Comparison of ENCODE assay signal across 8 cellular contexts in the genomic region with DNA sequence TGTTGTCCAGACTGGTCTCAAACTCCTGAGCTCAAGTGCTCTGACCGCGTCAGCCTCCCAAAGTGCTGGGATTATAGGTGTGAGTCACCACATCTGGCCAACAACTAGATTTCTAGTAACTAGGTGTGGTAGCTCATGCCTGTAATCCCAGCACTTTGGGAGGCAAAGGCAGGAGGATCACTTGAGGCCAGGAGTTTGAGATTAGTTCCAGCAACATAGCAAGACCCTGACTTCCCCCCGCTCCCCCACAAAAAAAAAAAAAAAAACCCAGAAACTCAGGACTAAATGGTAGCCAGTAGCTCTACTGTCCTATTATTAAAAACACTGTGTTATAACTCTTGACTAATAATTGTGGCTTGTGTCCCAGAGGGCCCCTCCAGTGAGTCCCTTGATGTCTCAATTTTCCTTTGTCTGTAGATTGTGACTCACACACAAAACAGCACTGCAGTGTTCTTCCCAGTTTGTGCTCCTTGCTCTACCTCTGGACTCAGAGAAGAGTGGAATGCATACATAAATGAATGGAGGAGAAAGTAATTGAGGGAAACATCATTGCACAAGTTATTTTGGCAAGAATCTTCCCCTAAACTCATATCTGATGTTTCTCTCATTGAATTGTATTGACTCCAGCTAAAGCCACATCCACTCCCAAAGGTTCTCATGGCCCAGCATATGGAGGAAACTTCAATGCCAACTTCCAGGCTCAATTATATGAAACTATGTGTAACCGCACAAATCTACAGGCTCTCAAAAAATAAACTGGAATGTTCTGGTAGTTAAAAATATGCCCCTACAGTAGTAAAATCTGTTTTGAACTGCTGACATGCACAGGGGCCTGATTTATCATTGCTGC. TPM values are rescaled to one million over a fixed set of nuclear protein-coding genes. Genes with fewer than 3 reads are reported as not detected.
A peak's percentile ranks its signal among the peaks of the same experiment; 100 is the strongest.
DNase-seq lines count a peak whose midpoint lies in the region; ATAC-seq and TF ChIP-seq lines count a peak whose summit lies in the region.

No MANE protein-coding gene starts in this region.

- H3K9me3 Mint-ChIP-seq in stimulated activated memory B cell treated with anti-CD40 and anti-IgM and Interleukin-4, amounts not matched to agents 10 μg/mL and 1 μg/mL and 100 μg/mL, for 72 hours: no peaks in the 10 kb centered on the region

- POLR2A ChIA-PET in SK-N-SH (lab: Yijun Ruan, JAX): interaction anchor here (1.0 to 1.8 kb wide), 3 partner anchors 8 to 10 kb away, joined by 4 to 5 read pairs (median 4); no protein-coding TSS in a partner anchor

- H4K20me1 ChIP-seq in SK-N-SH (ENCODE audit: insufficient read depth): peaks cover 52% of the 10 kb centered on the region

- CTCF ChIA-PET in SK-N-SH (lab: Yijun Ruan, JAX): interaction anchor here (1.1 to 1.9 kb wide), 3 partner anchors 8 to 62 kb away, joined by 5 to 10 read pairs (median 6); partner anchors contain the start of gene TPT1

- WGBS in SK-N-SH (ENCODE audit: low lambda C conversion rate): 17% methylated on average over 4 of the region's 4 CpGs
- WGBS in aorta, 2 donors: 56 to 57% methylated on average over 4 of the region's 4 CpGs

- TF ChIP-seq CTCF in SK-N-SH (IDR thresholded peaks at IDR 0.05): no peak
- TF ChIP-seq CTCF in foreskin fibroblast (IDR thresholded peaks at IDR 0.05; ENCODE audit: low read depth, low read length): no peak

- H2AFZ ChIP-seq in SK-N-SH (ENCODE audit: low read depth): no peak overlapping the region

- intact Hi-C loops in aorta (cut with DNase I): no loop called here

- H3K27ac Mint-ChIP-seq in stimulated activated memory B cell treated with anti-CD40 and anti-IgM and Interleukin-4, amounts not matched to agents 10 μg/mL and 1 μg/mL and 100 μg/mL, for 72 hours: peak overlapping the region; percentile 64

- H3F3A ChIP-seq in SK-N-SH (replicated peaks; ENCODE audit: insufficient read depth): peaks cover 86% of the 10 kb centered on the region

- H3K27ac ChIP-seq in SK-N-SH (ENCODE audit: low read depth in 2 of 2, low read length in 1 of 2) (peak overlapping the region; percentile 58 to 86; a peak in 3 of 4 replicates), aorta (ENCODE audit: low read depth in 1 of 2, low read length in 2 of 2) (peak overlapping the region in 1 of 2 donors; percentile 38)

- peaks cover 37% of the 10 kb centered on the region for H3K36me3 Mint-ChIP-seq in stimulated activated memory B cell treated with anti-CD40 and anti-IgM and Interleukin-4, amounts not matched to agents 10 μg/mL and 1 μg/mL and 100 μg/mL, for 72 hours

- H3K4me3 Mint-ChIP-seq in stimulated activated memory B cell treated with anti-CD40 and anti-IgM and Interleukin-4, amounts not matched to agents 10 μg/mL and 1 μg/mL and 100 μg/mL, for 72 hours: no peak overlapping the region

- no peaks in the 10 kb centered on the region for H3K27me3 Mint-ChIP-seq in stimulated activated memory B cell treated with anti-CD40 and anti-IgM and Interleukin-4, amounts not matched to agents 10 μg/mL and 1 μg/mL and 100 μg/mL, for 72 hours

- peaks cover 79% of the 10 kb centered on the region for H3K4me1 Mint-ChIP-seq in stimulated activated memory B cell treated with anti-CD40 and anti-IgM and Interleukin-4, amounts not matched to agents 10 μg/mL and 1 μg/mL and 100 μg/mL, for 72 hours

- TF ChIP-seq EP300 in SK-N-SH (IDR thresholded peaks at IDR 0.05; ENCODE audit: borderline replicate concordance in 1 of 2, low read depth in 1 of 2, low read length in 1 of 2): 0 out of 4 replicates have a peak, but pooled peaks of 1 of the 2 experiments have one; percentile 60

- H3K4me3 ChIP-seq in SK-N-SH (ENCODE audit: low read depth in 2 of 2, low read length in 1 of 2) (no peak overlapping the region), foreskin fibroblast (ENCODE audit: low read depth in 1 of 2, low read length in 2 of 2) (no peak overlapping the region), aorta (ENCODE audit: low read length in 2 of 2) (no peak overlapping the region)

- no peaks in the 10 kb centered on the region for H3K9me3 ChIP-seq in SK-N-SH
- H3K9me3 ChIP-seq in aorta (ENCODE audit: control insufficient read depth, low read length): no peaks in the 10 kb centered on the region

- H3K4me2 ChIP-seq in SK-N-SH: peak overlapping the region; percentile 53; the same call in 1 of the 2 replicates

- TF ChIP-seq RAD21 in SK-N-SH (IDR thresholded peaks at IDR 0.05; ENCODE audit: low read length): no peak

- H3K4me1 ChIP-seq in SK-N-SH (ENCODE audit: control insufficient read depth in 1 of 2, insufficient read depth in 2 of 2, low read depth in 1 of 2, low read length in 1 of 2): peaks cover 5 to 52% of the 10 kb centered on the region in 2 experiments
- peaks cover 2 to 18% of the 10 kb centered on the region in 2 donors for H3K4me1 ChIP-seq in aorta (ENCODE audit: control insufficient read depth in 1 of 2, insufficient read depth in 2 of 2, low read length in 2 of 2)

- peak overlapping the region; percentile 27; the same call in 1 of the 2 replicates for H3K9ac ChIP-seq in SK-N-SH

- H3K36me3 ChIP-seq in SK-N-SH (replicated peaks in 1 of 2; ENCODE audit: control insufficient read depth in 1 of 2, insufficient read depth in 2 of 2, low read length in 1 of 2) (peaks cover 25 to 30% of the 10 kb centered on the region in 2 experiments), aorta (ENCODE audit: control insufficient read depth in 1 of 2, insufficient read depth in 2 of 2, low read length in 1 of 2) (peaks cover 3 to 23% of the 10 kb centered on the region in 2 donors)

- H3K9me2 ChIP-seq in SK-N-SH: no peaks in the 10 kb centered on the region

- H3K27me3 ChIP-seq in SK-N-SH (ENCODE audit: insufficient read depth): no peaks in the 10 kb centered on the region
- no peaks in the 10 kb centered on the region for H3K27me3 ChIP-seq in aorta (ENCODE audit: control insufficient read depth in 1 of 2, insufficient read depth in 2 of 2, low read length in 1 of 2)

- DNase-seq in NCI-H2227 (lab: John Stamatoyannopoulos, UW; ENCODE audit: unreplicated experiment) (peak; percentile 16), NCI-H2227 treated with DMSO at 0.1 percent for 48 hours (lab: John Stamatoyannopoulos, UW) (no peak), SK-N-SH (no peak), foreskin fibroblast (peak; percentile 87 to 90), aorta (no peak), iPS-NIHi7 (ENCODE audit: extremely low spot score) (no peak), iPS-NIHi11 (ENCODE audit: low spot score) (no peak)

- peaks cover 19% of the 10 kb centered on the region for H3K79me2 ChIP-seq in SK-N-SH (ENCODE audit: insufficient read depth)

- ATAC-seq in stimulated activated memory B cell treated with anti-CD40 and anti-IgM and Interleukin-4, amounts not matched to agents 10 μg/mL and 1 μg/mL and 100 μg/mL, for 72 hours: no peak
- no peak for ATAC-seq in aorta (ENCODE audit: low FRiP score)

TF ChIP-seq in SK-N-SH, 30 proteins besides CTCF, POLR2A, EP300 and RAD21 (continues in another document):
- TF ChIP-seq TCF12 (IDR thresholded peaks at IDR 0.05) (peak; percentile 65), POLR2AphosphoS5 (IDR thresholded peaks at IDR 0.05; ENCODE audit: low read depth, low read length) (peak; percentile 88), FOXJ3 (CRISPR knock-in tag; IDR thresholded peaks at IDR 0.05) (no peak), YY1 (IDR thresholded peaks at IDR 0.05; ENCODE audit: low read depth) (peak; percentile 17; the same call in 1 of the 2 replicates), NFIC (IDR thresholded peaks at IDR 0.05; ENCODE audit: borderline replicate concordance) (peak; percentile 57), TEAD4 (IDR thresholded peaks at IDR 0.05; ENCODE audit: borderline replicate concordance, insufficient read depth) (peak; percentile 55; the same call in 1 of the 2 replicates), FOSL2 (IDR thresholded peaks at IDR 0.05; ENCODE audit: borderline replicate concordance, low read depth) (peak; percentile 68; the same call in 1 of the 2 replicates), PBX3 (IDR thresholded peaks at IDR 0.05) (peak; percentile 42; the same call in 1 of the 2 replicates), USF2 (IDR thresholded peaks at IDR 0.05; ENCODE audit: borderline replicate concordance, low read depth, low read length) (no peak), JUND (IDR thresholded peaks at IDR 0.05) (peak; percentile 62)
- TF ChIP-seq, protein P1, sequence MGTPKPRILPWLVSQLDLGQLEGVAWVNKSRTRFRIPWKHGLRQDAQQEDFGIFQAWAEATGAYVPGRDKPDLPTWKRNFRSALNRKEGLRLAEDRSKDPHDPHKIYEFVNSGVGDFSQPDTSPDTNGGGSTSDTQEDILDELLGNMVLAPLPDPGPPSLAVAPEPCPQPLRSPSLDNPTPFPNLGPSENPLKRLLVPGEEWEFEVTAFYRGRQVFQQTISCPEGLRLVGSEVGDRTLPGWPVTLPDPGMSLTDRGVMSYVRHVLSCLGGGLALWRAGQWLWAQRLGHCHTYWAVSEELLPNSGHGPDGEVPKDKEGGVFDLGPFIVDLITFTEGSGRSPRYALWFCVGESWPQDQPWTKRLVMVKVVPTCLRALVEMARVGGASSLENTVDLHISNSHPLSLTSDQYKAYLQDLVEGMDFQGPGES (IDR thresholded peaks at IDR 0.05; ENCODE audit: low read depth, low read length): no peak
- TF ChIP-seq, protein P2, sequence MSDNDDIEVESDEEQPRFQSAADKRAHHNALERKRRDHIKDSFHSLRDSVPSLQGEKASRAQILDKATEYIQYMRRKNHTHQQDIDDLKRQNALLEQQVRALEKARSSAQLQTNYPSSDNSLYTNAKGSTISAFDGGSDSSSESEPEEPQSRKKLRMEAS (IDR thresholded peaks at IDR 0.05; ENCODE audit: low read depth): 0 out of 2 replicates have a peak, but pooled peaks have one; percentile 17

RNA-seq across cellular contexts. Expression of gene TPT1, which starts 8.8 kb away (rescaled TPM):
- 1,919 and 2,653 TPM in 2 replicates for polyA plus RNA-seq in SK-N-SH (2012; rRNA removed)
- polyA plus RNA-seq in SK-N-SH (2012; cell fraction: cytosol; rRNA removed): 3,224 and 4,461 TPM in 2 replicates
- 453 and 593 TPM in 2 replicates for polyA plus RNA-seq in SK-N-SH (2012; cell fraction: nucleus; rRNA removed)
- total RNA-seq in aorta: 1,000 to 10,000 TPM; 3,196 to 4,441 TPM
- polyA plus RNA-seq in aorta: over 10,000 TPM in 1 of 2 donors, 1,000 to 10,000 TPM in 1; 5,995 to 18,191 TPM

Comparison
In these comparisons a context has a peak if more than half of its experiments do, and no peak if none do; other contexts are left out.
1. DNase-seq: peak in NCI-H2227 (single experiment) and foreskin fibroblast (2 of 2); none in NCI-H2227 treated with DMSO at 0.1 percent for 48 hours (single experiment), SK-N-SH (single experiment), aorta (0 of 2), iPS-NIHi7 (single experiment) and iPS-NIHi11 (single experiment).